21 cellular contexts compared by ENCODE assay signal in genomic region chr5:3153226-3153858, GRCh38.
"Had no signal": no experiment of that assay in that cellular context is flagged by ENCODE, and none has a peak within 500 bp of the region (broad histone marks: within the 10 kb centered on the region; RNA-seq: fewer than 3 reads in every experiment).

No MANE protein-coding gene starts in this region.

- H3K9me3 ChIP-seq: Peyer's patch had no signal

- H3K36me3 ChIP-seq: brain microvascular endothelial cell, cardiac muscle cell, Peyer's patch had no signal

- H3K4me3 ChIP-seq: cardiac muscle cell, Peyer's patch had no signal

- H3K4me1 ChIP-seq: Peyer's patch had no signal

- H3K27ac ChIP-seq: brain microvascular endothelial cell, cardiac muscle cell, Peyer's patch had no signal

- H3K27me3 ChIP-seq: brain microvascular endothelial cell, cardiac muscle cell, Peyer's patch had no signal

- DNase-seq: activated CD4-positive, alpha-beta memory T cell treated with anti-CD3 and anti-CD28 coated beads for 36 hours; activated CD4-positive, alpha-beta T cell treated with anti-CD3 and anti-CD28 coated beads, Interleukin-2, amount 10 ng/mL, durations not matched to agents 7 days and 5 days; activated CD4-positive, CD25-positive, alpha-beta regulatory T cell treated with anti-CD3 and anti-CD28 coated beads, Interleukin-2, amount 50 U/mL, for 72 hours; activated CD8-positive, alpha-beta memory T cell treated with anti-CD3 and anti-CD28 coated beads for 24 hours; activated gamma-delta T cell; activated naive CD4-positive, alpha-beta T cell treated with anti-CD3 and anti-CD28 coated beads, Interleukin-2, amount 10 ng/mL, durations not matched to agents 7 days and 5 days; activated naive CD8-positive, alpha-beta T cell treated with anti-CD3 and anti-CD28 coated beads for 36 hours; activated T-cell treated with anti-CD3 and anti-CD28 coated beads, Interleukin-2, amount 50 U/mL, for 4 hours; brain microvascular endothelial cell; Kasumi-1; KBM-7; NCI-H1048; NCI-H146; NCI-H187 treated with DMSO at 0.1 percent for 48 hours; NCI-H2081 treated with DMSO at 0.1 percent for 48 hours; NCI-H345; NCI-H510A; NCI-H69; Peyer's patch; SHP77 treated with DMSO at 0.1 percent for 48 hours had no signal
